ENCODE assay signal across 1 cellular context in genomic region chr16:24845726-24846547, GRCh38.
TF ChIP-seq lines count a peak whose summit lies in the region.

Gene SLC5A11 (plus strand): TSS chr16:24845963. CDS start chr16:24858644, 12,681 bp downstream.

TF ChIP-seq in HepG2, 621 proteins besides CTCF, POLR2A, EP300 and RAD21 (continued from another document and continues in another):
- TF ChIP-seq ARID4A (CRISPR knock-in tag; IDR thresholded peaks at IDR 0.05; ENCODE audit: borderline replicate concordance) (peak; percentile 69), ZBTB7A (CRISPR knock-in tag; IDR thresholded peaks at IDR 0.05) (peak; percentile 54; the same call in 1 of the 2 replicates), FOXO1 (CRISPR knock-in tag; IDR thresholded peaks at IDR 0.05) (0 out of 2 replicates have a peak, but pooled peaks have one; percentile 23), NCOA1 (CRISPR knock-in tag; IDR thresholded peaks at IDR 0.05) (peak; percentile 69; the same call in 1 of the 2 replicates), GLMP (CRISPR knock-in tag; IDR thresholded peaks at IDR 0.05; ENCODE audit: borderline replicate concordance) (no peak), GTF2F1 (IDR thresholded peaks at IDR 0.05; ENCODE audit: low read length) (no peak), CBX1 (IDR thresholded peaks at IDR 0.05; ENCODE audit: low read depth) (peak; percentile 75), ZNF232 (CRISPR knock-in tag; IDR thresholded peaks at IDR 0.05; ENCODE audit: borderline replicate concordance) (no peak), ZNF639 (CRISPR knock-in tag; conservative IDR thresholded peaks at IDR 0.05) (no peak), GRHL1 (CRISPR knock-in tag; conservative IDR thresholded peaks at IDR 0.05) (no peak), FOXM1 (CRISPR knock-in tag; IDR thresholded peaks at IDR 0.05) (no peak), ZNF790 (CRISPR knock-in tag; IDR thresholded peaks at IDR 0.05; ENCODE audit: borderline replicate concordance) (no peak), KLF11 (CRISPR knock-in tag; IDR thresholded peaks at IDR 0.05) (peak; percentile 52), FOXO4 (CRISPR knock-in tag; conservative IDR thresholded peaks at IDR 0.05) (no peak), MXD4 (CRISPR knock-in tag; IDR thresholded peaks at IDR 0.05) (0 out of 2 replicates have a peak, but pooled peaks have one; percentile 52), SPEN (CRISPR knock-in tag; IDR thresholded peaks at IDR 0.05; ENCODE audit: low read depth) (no peak; the same call in 1 of the 2 replicates), CREBL2 (CRISPR knock-in tag; IDR thresholded peaks at IDR 0.05; ENCODE audit: borderline replicate concordance) (no peak), HDAC2 (CRISPR knock-in tag; IDR thresholded peaks at IDR 0.05) (peak; percentile 82), SIN3A (IDR thresholded peaks at IDR 0.05; ENCODE audit: borderline replicate concordance, low read depth, low read length) (0 out of 2 replicates have a peak, but pooled peaks have one; percentile 30), SOX13 (IDR thresholded peaks at IDR 0.05) (no peak), SOX13 (CRISPR knock-in tag; conservative IDR thresholded peaks at IDR 0.05 in 1 of 2, IDR thresholded peaks at IDR 0.05 in 1 of 2) (no peak), HOXA5 (CRISPR knock-in tag; IDR thresholded peaks at IDR 0.05) (no peak), ZNF577 (CRISPR knock-in tag; IDR thresholded peaks at IDR 0.05; ENCODE audit: borderline replicate concordance, low read depth) (no peak), IKZF5 (CRISPR knock-in tag; IDR thresholded peaks at IDR 0.05) (0 out of 2 replicates have a peak, but pooled peaks have one; percentile 20), KDM5B (CRISPR knock-in tag; IDR thresholded peaks at IDR 0.05; ENCODE audit: borderline replicate concordance) (peak; percentile 75; the same call in 1 of the 2 replicates), NFYB (CRISPR knock-in tag; IDR thresholded peaks at IDR 0.05) (no peak), KDM3A (CRISPR knock-in tag; IDR thresholded peaks at IDR 0.05; ENCODE audit: low read depth) (0 out of 2 replicates have a peak, but pooled peaks have one; percentile 36), ZNF451 (CRISPR knock-in tag; IDR thresholded peaks at IDR 0.05) (peak; percentile 41; the same call in 1 of the 2 replicates), PREB (CRISPR knock-in tag; IDR thresholded peaks at IDR 0.05) (no peak), BRD4 (CRISPR knock-in tag; IDR thresholded peaks at IDR 0.05) (no peak), ERF (CRISPR knock-in tag; IDR thresholded peaks at IDR 0.05) (peak; percentile 38; the same call in 1 of the 2 replicates), ZNF280D (CRISPR knock-in tag; IDR thresholded peaks at IDR 0.05) (no peak), PPARG (CRISPR knock-in tag; conservative IDR thresholded peaks at IDR 0.05) (peak; percentile 32; the same call in 1 of the 2 replicates), SATB2 (CRISPR knock-in tag; IDR thresholded peaks at IDR 0.05) (no peak), PHB2 (IDR thresholded peaks at IDR 0.05; ENCODE audit: partially characterized antibody) (no peak), ZBTB21 (CRISPR knock-in tag; IDR thresholded peaks at IDR 0.05) (no peak), ZNF549 (CRISPR knock-in tag; IDR thresholded peaks at IDR 0.05) (no peak), BATF2 (CRISPR knock-in tag; IDR thresholded peaks at IDR 0.05) (no peak), MED1 (CRISPR knock-in tag; IDR thresholded peaks at IDR 0.05) (no peak), TEAD2 (CRISPR knock-in tag; IDR thresholded peaks at IDR 0.05) (no peak), ZNF441 (CRISPR knock-in tag; IDR thresholded peaks at IDR 0.05; ENCODE audit: borderline replicate concordance) (peak; percentile 80; the same call in 1 of the 2 replicates), NFE2L2 (IDR thresholded peaks at IDR 0.05; ENCODE audit: low read length) (no peak), TAF1 (CRISPR knock-in tag; IDR thresholded peaks at IDR 0.05) (peak; percentile 49; the same call in 1 of the 2 replicates), TOE1 (CRISPR knock-in tag; IDR thresholded peaks at IDR 0.05) (no peak), ZNF589 (CRISPR knock-in tag; conservative IDR thresholded peaks at IDR 0.05) (no peak), ZNF205 (CRISPR knock-in tag; IDR thresholded peaks at IDR 0.05) (peak; percentile 61; the same call in 1 of the 2 replicates), ZNF710 (CRISPR knock-in tag; IDR thresholded peaks at IDR 0.05; ENCODE audit: borderline replicate concordance) (peak; percentile 90; the same call in 1 of the 2 replicates), SRSF4 (IDR thresholded peaks at IDR 0.05; ENCODE audit: low read depth, low read length, poor library complexity, severe bottlenecking) (no peak)
